20 cellular contexts compared by ENCODE assay signal in the genomic region with DNA sequence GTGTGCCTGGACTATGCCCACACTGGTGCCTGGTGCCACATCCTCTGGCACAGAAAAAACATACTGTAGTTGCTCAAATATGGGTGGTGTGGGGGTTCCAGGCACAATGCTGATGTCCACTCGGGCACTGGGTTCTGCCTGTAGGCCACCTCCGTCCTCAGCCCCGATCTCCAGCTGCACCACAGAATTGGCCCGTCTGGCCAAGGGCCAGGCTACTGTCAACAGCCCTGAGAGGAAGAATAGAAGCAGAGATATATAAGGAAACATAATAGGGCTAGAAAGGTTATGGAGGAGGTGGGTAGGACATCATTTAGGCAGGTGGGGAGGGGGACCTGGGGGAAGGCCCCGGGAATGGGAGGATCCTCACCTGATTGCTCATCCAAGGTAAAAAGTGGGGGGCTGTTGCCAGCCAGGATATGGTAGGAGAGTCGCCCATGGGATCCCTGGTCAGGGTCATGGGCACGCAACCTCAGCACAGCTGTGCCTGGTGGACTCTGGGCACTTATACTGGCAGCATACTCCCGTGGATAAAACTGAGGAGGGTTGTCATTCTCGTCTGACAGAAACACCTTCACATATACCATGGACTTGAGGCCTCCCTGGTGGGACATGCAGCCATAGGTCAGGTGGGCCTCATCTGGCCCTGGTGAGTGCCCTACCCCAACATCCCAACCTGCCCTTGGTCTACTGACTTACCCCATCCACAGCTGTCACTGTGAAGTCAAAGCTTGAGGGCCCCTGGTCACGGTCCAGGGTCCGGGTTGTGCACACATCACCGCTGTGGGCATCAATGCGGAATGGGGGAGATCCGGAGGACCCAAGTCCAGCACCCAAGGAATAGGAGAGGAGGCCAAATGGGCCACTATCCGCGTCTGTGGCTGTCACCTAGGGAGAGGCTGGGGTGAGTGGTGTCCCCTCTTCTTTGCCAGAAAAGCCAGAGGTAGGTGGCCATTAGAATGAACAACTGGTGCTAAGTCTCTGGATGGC. TPM values are rescaled to one million over a fixed set of nuclear protein-coding genes. Genes with fewer than 3 reads are reported as not detected.
DNase-seq lines count a peak whose midpoint lies in the region; ATAC-seq and TF ChIP-seq lines count a peak whose summit lies in the region.
"Had no signal": no experiment of that assay in that cellular context is flagged by ENCODE, and none has a peak within 500 bp of the region (broad histone marks: within the 10 kb centered on the region; RNA-seq: fewer than 3 reads in every experiment).

No MANE protein-coding gene starts in this region.

- ATAC-seq in HG02759 (IDR thresholded peaks at IDR 0.05; ENCODE audit: unreplicated experiment) = no peak
- no peak for ATAC-seq in GM21825 (IDR thresholded peaks at IDR 0.05; ENCODE audit: unreplicated experiment)
- ATAC-seq: GM12878, HCT116 had no signal

- no peaks in the 10 kb centered on the region for H3K27me3 ChIP-seq in vagina
- H3K27me3 ChIP-seq: BLaER1 had no signal

- peaks cover 36% of the 10 kb centered on the region for H3K4me1 ChIP-seq in vagina

- H3K4me3 Mint-ChIP-seq in nephron progenitor cell = no peak overlapping the region

- H3K27ac ChIP-seq in vagina = peak overlapping the region; percentile 28
- H3K27ac ChIP-seq: BLaER1, GM23248, PC-9 had no signal

- H3K9me3 ChIP-seq in vagina = no peaks in the 10 kb centered on the region
- H3K9me3 ChIP-seq: BLaER1 had no signal

- no peak overlapping the region for H3K4me3 ChIP-seq in vagina
- H3K4me3 ChIP-seq: BLaER1, GM12878, GM23248, PC-9 had no signal

- H3K4me1 Mint-ChIP-seq in nephron progenitor cell = peaks cover 5% of the 10 kb centered on the region

- H3K27ac Mint-ChIP-seq in nephron progenitor cell = peak overlapping the region; percentile 81

- TF ChIP-seq CTCF in nephron progenitor cell (IDR thresholded peaks at IDR 0.05) = no peak
- no peak for TF ChIP-seq CTCF in vagina (IDR thresholded peaks at IDR 0.05)

- intact Hi-C loops in cardiac septum (cut with DNase I) = no loop called here
- intact Hi-C loops in vagina (cut with DNase I) = no loop called here

- DNase-seq in activated effector memory CD4-positive, alpha-beta T cell treated with anti-CD3 and anti-CD28 coated beads, Interleukin-2, amount 50 U/mL, for 16 hours = peak; percentile 56
- no peak for DNase-seq in activated effector memory CD4-positive, alpha-beta T cell treated with Interleukin-2 at 50 U/mL for 16 hours
- peak; percentile 83 for DNase-seq in cardiac septum (ENCODE audit: low spot score)
- DNase-seq in nephron progenitor cell = no peak
- no peak for DNase-seq in vagina (ENCODE audit: extremely low spot score in 2 of 2)
- DNase-seq in NCI-H748 (lab: John Stamatoyannopoulos, UW; ENCODE audit: unreplicated experiment) = no peak
- DNase-seq: DND-41, GDM1, GM23248, KBM-7, MV-4-11, NCI-H1417, NCI-H187 treated with DMSO at 0.1 percent for 48 hours, NCI-H69, PC-9 had no signal

- H3K27me3 Mint-ChIP-seq in nephron progenitor cell (ENCODE audit: low read depth, poor library complexity) = peaks cover 30% of the 10 kb centered on the region

- TF ChIP-seq POLR2A in vagina (IDR thresholded peaks at IDR 0.05) = no peak

- peaks cover 45% of the 10 kb centered on the region for H3K36me3 Mint-ChIP-seq in nephron progenitor cell (ENCODE audit: low read depth)

- no peaks in the 10 kb centered on the region for H3K9me3 Mint-ChIP-seq in nephron progenitor cell

- peaks cover 0 to 33% of the 10 kb centered on the region in 2 donors for H3K36me3 ChIP-seq in vagina

RNA-seq across cellular contexts. Expression of a gene that starts 14.5 kb away (rescaled TPM):
- total RNA-seq in cardiac septum (72.0 TPM), vagina (77.3 TPM)

RNA-seq across cellular contexts. Expression of a gene that starts 21.7 kb away (rescaled TPM):
- total RNA-seq in cardiac septum (126 TPM), vagina (48.1 TPM)

RNA-seq across cellular contexts. Expression of a gene that starts 21.9 kb away (rescaled TPM):
- total RNA-seq in cardiac septum (9.2 TPM), vagina (28.7 TPM)

RNA-seq across cellular contexts. Expression of a gene that starts 30.1 kb away (rescaled TPM):
- total RNA-seq in cardiac septum (229 TPM), vagina (149 TPM)

RNA-seq across cellular contexts. Expression of a gene that starts 30.3 kb away (rescaled TPM):
- 21.3 TPM for total RNA-seq in cardiac septum
- 10.3 TPM for total RNA-seq in vagina

Comparison
In these comparisons a context has a peak if more than half of its experiments do, and no peak if none do; other contexts are left out.
1. DNase-seq: peak in activated effector memory CD4-positive, alpha-beta T cell treated with anti-CD3 and anti-CD28 coated beads, Interleukin-2, amount 50 U/mL, for 16 hours (single experiment) and cardiac septum (single experiment); none in activated effector memory CD4-positive, alpha-beta T cell treated with Interleukin-2 at 50 U/mL for 16 hours (single experiment), nephron progenitor cell (single experiment), vagina (0 of 2) and NCI-H748 (single experiment).